Comparison of ENCODE assay signal across 8 cellular contexts in the genomic region with DNA sequence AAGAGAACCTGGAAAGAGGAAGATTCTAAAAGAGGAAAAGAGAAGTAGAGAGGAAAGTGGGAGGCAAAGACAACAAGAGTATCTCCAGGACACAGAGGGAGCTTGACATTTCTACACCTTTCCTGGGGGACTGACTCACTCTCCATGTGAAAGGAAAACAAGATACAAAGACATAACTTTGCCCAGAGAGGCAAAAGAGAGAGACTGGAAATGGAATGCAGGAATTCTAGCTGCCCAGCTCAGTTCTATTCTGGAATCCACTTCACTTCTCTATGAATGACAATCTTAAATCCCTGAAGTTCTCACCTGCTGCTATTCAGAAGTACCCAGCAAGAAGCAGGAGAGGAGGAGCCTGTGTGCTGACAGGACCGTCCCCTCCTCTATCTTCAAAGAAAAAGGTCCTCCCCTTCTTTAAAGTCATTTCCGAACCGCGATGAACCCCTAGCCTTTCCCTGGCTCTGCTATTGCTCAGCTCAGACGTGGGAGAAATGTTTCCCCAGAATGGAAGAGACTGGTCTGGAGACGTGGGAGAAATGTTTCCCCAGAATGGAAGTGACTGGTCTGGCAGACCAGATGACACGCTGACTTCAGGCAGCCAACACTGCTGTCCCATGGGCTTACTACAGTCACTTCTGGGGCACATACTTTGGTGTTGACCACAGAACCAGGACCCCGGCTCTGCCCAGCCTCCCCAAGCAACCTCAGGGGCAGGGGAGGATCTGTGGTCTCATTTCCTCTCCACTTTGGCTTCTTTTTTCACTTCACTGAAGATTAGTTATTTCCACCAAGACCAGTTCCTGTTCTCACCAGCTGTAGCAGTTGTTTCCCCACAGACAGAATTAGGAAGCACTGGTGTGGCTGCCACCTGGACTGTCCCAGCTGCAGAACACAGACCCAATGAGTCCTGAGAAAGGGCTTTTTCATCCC. TPM values are rescaled to one million over a fixed set of nuclear protein-coding genes. Genes with fewer than 3 reads are reported as not detected.
DNase-seq lines count a peak whose midpoint lies in the region; ATAC-seq and TF ChIP-seq lines count a peak whose summit lies in the region.

No MANE protein-coding gene starts in this region.

- intact Hi-C loops in lower lobe of right lung (cut with DNase I) (no loop called here), thyroid gland (cut with DNase I) (no loop called here)

- H3K9me3 ChIP-seq in lower lobe of right lung: no peaks in the 10 kb centered on the region
- H3K9me3 ChIP-seq in thyroid gland: no peaks in the 10 kb centered on the region

- peaks cover 69% of the 10 kb centered on the region for H3K4me1 Mint-ChIP-seq in chondrocyte (ENCODE audit: low read depth)

- DNase-seq in AG09309 (ENCODE audit: low read depth) (no peak), SKM-1 treated with dmso at 0.1 percent for 144 hours (lab: John Stamatoyannopoulos, UW; ENCODE audit: unreplicated experiment) (peak; percentile 68), chondrocyte (ENCODE audit: low spot score) (no peak), lower lobe of right lung (no peak), thyroid gland (peak; percentile 62), SK-N-DZ (ENCODE audit: low spot score) (no peak)

- TF ChIP-seq CTCF in AG09309 (IDR thresholded peaks at IDR 0.05; ENCODE audit: control insufficient read depth, insufficient read depth, low read depth, low read length, missing control alignments) (no peak), chondrocyte (IDR thresholded peaks at IDR 0.05) (no peak), lower lobe of right lung (IDR thresholded peaks at IDR 0.05) (no peak), thyroid gland (IDR thresholded peaks at IDR 0.05) (peak in 1 of 6 experiments; percentile 2)

- TF ChIP-seq POLR2A in GM19193 (IDR thresholded peaks at IDR 0.05; ENCODE audit: extremely low read depth, insufficient read depth, insufficient read length) (peak; percentile 46), thyroid gland (IDR thresholded peaks at IDR 0.05) (peak in 1 of 2 donors; percentile 56)

- no peaks in the 10 kb centered on the region for H3K36me3 Mint-ChIP-seq in chondrocyte (ENCODE audit: low read depth)

- H3K4me3 Mint-ChIP-seq in chondrocyte (ENCODE audit: unreplicated experiment): peak overlapping the region; percentile 71

- H3K27me3 ChIP-seq in lower lobe of right lung (ENCODE audit: low read depth) (no peaks in the 10 kb centered on the region), thyroid gland (no peaks in the 10 kb centered on the region)

- H3K27me3 Mint-ChIP-seq in chondrocyte (ENCODE audit: low read depth): no peaks in the 10 kb centered on the region

- peak overlapping the region; percentile 17 for H3K4me3 ChIP-seq in AG09309 (ENCODE audit: control insufficient read depth, low read depth, low read length)
- H3K4me3 ChIP-seq in lower lobe of right lung: peak overlapping the region; percentile 28
- peak overlapping the region in 2 of 3 donors; percentile 7 to 8 for H3K4me3 ChIP-seq in thyroid gland (replicated peaks in 1 of 3)

- H3K36me3 ChIP-seq in lower lobe of right lung (no peaks in the 10 kb centered on the region), thyroid gland (no peaks in the 10 kb centered on the region)

- no peaks in the 10 kb centered on the region for H3K9me3 Mint-ChIP-seq in chondrocyte (ENCODE audit: low read depth)

- peak; percentile 76 for ATAC-seq in HG03159 (IDR thresholded peaks at IDR 0.05; ENCODE audit: unreplicated experiment)
- peak; percentile 78 to 81 for ATAC-seq in lower lobe of right lung

- H3K4me1 ChIP-seq in lower lobe of right lung (peaks cover 57% of the 10 kb centered on the region), thyroid gland (peaks cover 55 to 60% of the 10 kb centered on the region in 2 donors)

- H3K27ac ChIP-seq in lower lobe of right lung: peak overlapping the region; percentile 74
- peak overlapping the region; percentile 87 to 93 (median 88) for H3K27ac ChIP-seq in thyroid gland

- 2 to 3% methylated on average over 8 of the region's 8 CpGs for WGBS in thyroid gland, 2 donors

- H3K27ac Mint-ChIP-seq in chondrocyte (ENCODE audit: unreplicated experiment): peak overlapping the region; percentile 99

RNA-seq across cellular contexts. Expression of gene FMNL3, which starts 8.3 kb away (rescaled TPM):
- total RNA-seq in chondrocyte (49.4 to 55.8 TPM (median 55.6 TPM) in 3 replicates), lower lobe of right lung (36.1 TPM), thyroid gland (10 to 100 TPM; 30.9 to 41.8 (median 35.1) TPM)
- 9.6 and 14.1 TPM in 2 replicates for polyA plus RNA-seq in SK-N-DZ (2014; cell fraction: cytosol; rRNA removed)
- polyA plus RNA-seq in SK-N-DZ (2014; cell fraction: nucleus; rRNA removed): 18.7 and 25.6 TPM in 2 replicates

RNA-seq across cellular contexts. Expression of gene TMBIM6, which starts 42.5 kb away (rescaled TPM):
- total RNA-seq in chondrocyte: 321 to 344 TPM (median 335 TPM) in 3 replicates
- total RNA-seq in lower lobe of right lung: 671 TPM
- 1,000 to 10,000 TPM in 1 of 4 donors, 100 to 1,000 TPM in 3; 745 to 1,019 (median 804) TPM for total RNA-seq in thyroid gland
- 235 and 245 TPM in 2 replicates for polyA plus RNA-seq in SK-N-DZ (2014; cell fraction: cytosol; rRNA removed)
- polyA plus RNA-seq in SK-N-DZ (2014; cell fraction: nucleus; rRNA removed): 116 and 133 TPM in 2 replicates

Comparison
In these comparisons a context has a peak if more than half of its experiments do, and no peak if none do; other contexts are left out.
1. DNase-seq: peak in SKM-1 treated with dmso at 0.1 percent for 144 hours (single experiment) and thyroid gland (2 of 2); none in AG09309 (single experiment), chondrocyte (single experiment), lower lobe of right lung (single experiment) and SK-N-DZ (single experiment).
2. Peak in every context shown above with its lines, with median percentiles within 50 percentile points of each other: H3K4me3 ChIP-seq.